In the genomic region with DNA sequence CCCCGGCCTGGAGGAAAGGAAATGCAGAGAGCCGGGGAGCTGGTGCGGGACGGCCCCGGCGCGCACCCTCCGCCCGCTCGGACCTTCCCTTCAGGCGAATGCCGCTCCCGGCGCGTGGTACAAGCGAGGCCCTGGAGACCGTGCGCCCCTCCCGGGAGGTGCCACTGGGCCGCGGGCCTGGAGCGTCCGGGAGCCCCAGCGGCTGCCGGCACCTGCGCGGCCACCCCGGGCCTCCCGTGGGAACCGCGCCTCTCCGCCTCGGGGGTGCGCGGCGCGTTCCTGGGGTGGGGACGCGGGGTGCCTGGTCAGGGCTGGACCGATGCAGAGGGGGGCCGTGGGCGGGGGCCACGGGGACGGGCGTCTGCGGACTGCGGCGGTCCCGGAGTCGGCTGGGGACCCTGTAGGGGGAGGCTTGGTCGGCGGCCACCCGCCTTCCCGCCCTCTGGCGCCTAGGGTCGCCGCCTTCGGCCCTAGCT, we compare ENCODE assay signal across 9 cellular contexts. TPM values are rescaled to one million over a fixed set of nuclear protein-coding genes. Genes with fewer than 3 reads are reported as not detected.
DNase-seq lines count a peak whose midpoint lies in the region; ATAC-seq, FAIRE-seq and TF ChIP-seq lines count a peak whose summit lies in the region.
"Had no signal": no experiment of that assay in that cellular context is flagged by ENCODE, and none has a peak within 500 bp of the region (broad histone marks: within the 10 kb centered on the region; RNA-seq: fewer than 3 reads in every experiment).

No MANE protein-coding gene starts in this region.

- TF ChIP-seq CTCF in D721Med (IDR thresholded peaks at IDR 0.05; ENCODE audit: insufficient read depth, missing control alignments) (no peak), PC-3 (conservative IDR thresholded peaks at IDR 0.05; ENCODE audit: low read depth, low read length) (no peak), fibroblast of the aortic adventitia (IDR thresholded peaks at IDR 0.05; ENCODE audit: insufficient read depth, low read length) (no peak)

- ATAC-seq in PC-3 (peak; percentile 5), GM19452 (IDR thresholded peaks at IDR 0.05; ENCODE audit: unreplicated experiment) (no peak), HG03342 (IDR thresholded peaks at IDR 0.05; ENCODE audit: unreplicated experiment) (no peak)

- peaks cover 2% of the 10 kb centered on the region for H3K36me3 Mint-ChIP-seq in activated T-helper 1 cell treated with anti-CD3 and anti-CD28 coated beads, Interleukin-12 subunit alpha, Interleukin-12 subunit beta, Interleukin-2, Interleukin-4 antibody, amounts not matched to agents 30 ng/mL and 10 ng/mL and 1 ng/mL, durations not matched to agents 14 hours and 24 hours and 36 hours (ENCODE audit: low read depth)

- peaks cover 20% of the 10 kb centered on the region for H3K4me1 Mint-ChIP-seq in activated T-helper 1 cell treated with anti-CD3 and anti-CD28 coated beads, Interleukin-12 subunit alpha, Interleukin-12 subunit beta, Interleukin-2, Interleukin-4 antibody, amounts not matched to agents 30 ng/mL and 10 ng/mL and 1 ng/mL, durations not matched to agents 14 hours and 24 hours and 36 hours (ENCODE audit: low read depth)

- H3K9ac ChIP-seq in PC-3 (ENCODE audit: low read length): no peak overlapping the region

- intact Hi-C loops in PC-3 (cut with micrococcal nuclease): loop anchor here (1.0 to 2.0 kb wide), 4 partner anchors 28 to 179 kb away; a partner anchor contains a TSS
- intact Hi-C loops in posterior vena cava (cut with DNase I): no loop called here
- intact Hi-C loops in activated T-helper 1 cell treated with anti-CD3 and anti-CD28 coated beads, Interleukin-12 subunit alpha, Interleukin-12 subunit beta, Interleukin-2, Interleukin-4 antibody, amounts not matched to agents 30 ng/mL and 10 ng/mL and 1 ng/mL, durations not matched to agents 14 hours and 24 hours and 36 hours (cut with micrococcal nuclease): no loop called here

- peaks cover 56% of the 10 kb centered on the region for H3K27me3 ChIP-seq in PC-3 (ENCODE audit: low read length)

- peak overlapping the region; percentile 65 for H2AFZ ChIP-seq in PC-3 (ENCODE audit: low read length)

- peak overlapping the region; percentile 91 for H3K4me2 ChIP-seq in PC-3 (ENCODE audit: low read length)

- H3K27ac Mint-ChIP-seq in activated T-helper 1 cell treated with anti-CD3 and anti-CD28 coated beads, Interleukin-12 subunit alpha, Interleukin-12 subunit beta, Interleukin-2, Interleukin-4 antibody, amounts not matched to agents 30 ng/mL and 10 ng/mL and 1 ng/mL, durations not matched to agents 14 hours and 24 hours and 36 hours: no peak overlapping the region

- POLR2A ChIA-PET in PC-3 (lab: Charles Lee; ENCODE audit: unreplicated experiment): no interaction called here

- no peaks in the 10 kb centered on the region for H3K9me2 ChIP-seq in PC-3 (replicated peaks; ENCODE audit: low read length)

- CTCF ChIA-PET in PC-3 (lab: Charles Lee): no interaction called here

- H3F3A ChIP-seq in PC-3 (ENCODE audit: low read length, unreplicated experiment): no peaks in the 10 kb centered on the region

- FAIRE-seq in D721Med (lab: Jason Lieb, UNC): no peak

- H3K79me2 ChIP-seq in PC-3 (ENCODE audit: low read length): no peaks in the 10 kb centered on the region

- H3K27ac ChIP-seq in PC-3 (ENCODE audit: low read length): no peak overlapping the region

- no peaks in the 10 kb centered on the region for H3K9me3 Mint-ChIP-seq in activated T-helper 1 cell treated with anti-CD3 and anti-CD28 coated beads, Interleukin-12 subunit alpha, Interleukin-12 subunit beta, Interleukin-2, Interleukin-4 antibody, amounts not matched to agents 30 ng/mL and 10 ng/mL and 1 ng/mL, durations not matched to agents 14 hours and 24 hours and 36 hours

- peak; percentile 24 for DNase-seq in D721Med (ENCODE audit: insufficient read length, low spot score)
- DNase-seq in PC-3: no peak
- no peak for DNase-seq in fibroblast of the aortic adventitia (ENCODE audit: low read depth)
- peak; percentile 79 for DNase-seq in posterior vena cava (ENCODE audit: low spot score)
- DNase-seq in activated T-helper 1 cell treated with anti-CD3 and anti-CD28 coated beads, Interleukin-12 subunit alpha, Interleukin-12 subunit beta, Interleukin-2, Interleukin-4 antibody, amounts not matched to agents 30 ng/mL and 10 ng/mL and 1 ng/mL, durations not matched to agents 14 hours and 24 hours and 36 hours (ENCODE audit: low spot score): no peak
- no peak for DNase-seq in NCI-H1436 treated with DMSO at 0.1 percent for 48 hours (lab: John Stamatoyannopoulos, UW)

- H3K27me3 Mint-ChIP-seq in activated T-helper 1 cell treated with anti-CD3 and anti-CD28 coated beads, Interleukin-12 subunit alpha, Interleukin-12 subunit beta, Interleukin-2, Interleukin-4 antibody, amounts not matched to agents 30 ng/mL and 10 ng/mL and 1 ng/mL, durations not matched to agents 14 hours and 24 hours and 36 hours (ENCODE audit: insufficient read depth): peaks cover 76% of the 10 kb centered on the region

- H4K20me1 ChIP-seq in PC-3 (ENCODE audit: low read length): peaks cover 5% of the 10 kb centered on the region; the same call in 1 of the 2 replicates

- peaks cover 30% of the 10 kb centered on the region for H3K4me1 ChIP-seq in PC-3 (ENCODE audit: insufficient read depth, low read length)

- H3K36me3 ChIP-seq in PC-3 (ENCODE audit: low read depth, low read length): no peaks in the 10 kb centered on the region

- no TSS peak for BruUV-seq in PC-3 (replicated peaks; lab: Mats Ljungman, UMichigan)

- H3K4me3 Mint-ChIP-seq in activated T-helper 1 cell treated with anti-CD3 and anti-CD28 coated beads, Interleukin-12 subunit alpha, Interleukin-12 subunit beta, Interleukin-2, Interleukin-4 antibody, amounts not matched to agents 30 ng/mL and 10 ng/mL and 1 ng/mL, durations not matched to agents 14 hours and 24 hours and 36 hours: no peak overlapping the region

- H3K9me3 ChIP-seq in PC-3 (ENCODE audit: low read length): no peaks in the 10 kb centered on the region

- peak overlapping the region; percentile 62 for H3K4me3 ChIP-seq in PC-3 (ENCODE audit: low read length)
- H3K4me3 ChIP-seq in fibroblast of the aortic adventitia (ENCODE audit: low read depth, low read length): peak overlapping the region; percentile 28

RNA-seq across cellular contexts. Expression of a gene that starts 0.5 kb away (rescaled TPM):
- total RNA-seq in PC-3 (2014; rRNA removed): 0.35 and 0.40 TPM in 2 replicates
- 3.0 TPM in 2 replicates for total RNA-seq in fibroblast of the aortic adventitia (ENCODE audit: low replicate concordance)
- total RNA-seq in posterior vena cava: 10 to 100 TPM in 1 of 2 donors, 1 to 10 TPM in 1; 9.4 to 19.4 TPM
- 0.39 and 0.96 TPM in 2 replicates for total RNA-seq in activated T-helper 1 cell treated with anti-CD3 and anti-CD28 coated beads, Interleukin-12 subunit alpha, Interleukin-12 subunit beta, Interleukin-2, Interleukin-4 antibody, amounts not matched to agents 30 ng/mL and 10 ng/mL and 1 ng/mL, durations not matched to agents 14 hours and 24 hours and 36 hours
- total RNA-seq: SK-MEL-5 had no signal

Comparison
In these comparisons a context has a peak if more than half of its experiments do, and no peak if none do; other contexts are left out.
1. DNase-seq: peak in D721Med (single experiment) and posterior vena cava (single experiment); none in PC-3 (single experiment), fibroblast of the aortic adventitia (single experiment), activated T-helper 1 cell treated with anti-CD3 and anti-CD28 coated beads, Interleukin-12 subunit alpha, Interleukin-12 subunit beta, Interleukin-2, Interleukin-4 antibody, amounts not matched to agents 30 ng/mL and 10 ng/mL and 1 ng/mL, durations not matched to agents 14 hours and 24 hours and 36 hours (single experiment) and NCI-H1436 treated with DMSO at 0.1 percent for 48 hours (single experiment).